ENCODE assay signal across 8 cellular contexts in the genomic region with DNA sequence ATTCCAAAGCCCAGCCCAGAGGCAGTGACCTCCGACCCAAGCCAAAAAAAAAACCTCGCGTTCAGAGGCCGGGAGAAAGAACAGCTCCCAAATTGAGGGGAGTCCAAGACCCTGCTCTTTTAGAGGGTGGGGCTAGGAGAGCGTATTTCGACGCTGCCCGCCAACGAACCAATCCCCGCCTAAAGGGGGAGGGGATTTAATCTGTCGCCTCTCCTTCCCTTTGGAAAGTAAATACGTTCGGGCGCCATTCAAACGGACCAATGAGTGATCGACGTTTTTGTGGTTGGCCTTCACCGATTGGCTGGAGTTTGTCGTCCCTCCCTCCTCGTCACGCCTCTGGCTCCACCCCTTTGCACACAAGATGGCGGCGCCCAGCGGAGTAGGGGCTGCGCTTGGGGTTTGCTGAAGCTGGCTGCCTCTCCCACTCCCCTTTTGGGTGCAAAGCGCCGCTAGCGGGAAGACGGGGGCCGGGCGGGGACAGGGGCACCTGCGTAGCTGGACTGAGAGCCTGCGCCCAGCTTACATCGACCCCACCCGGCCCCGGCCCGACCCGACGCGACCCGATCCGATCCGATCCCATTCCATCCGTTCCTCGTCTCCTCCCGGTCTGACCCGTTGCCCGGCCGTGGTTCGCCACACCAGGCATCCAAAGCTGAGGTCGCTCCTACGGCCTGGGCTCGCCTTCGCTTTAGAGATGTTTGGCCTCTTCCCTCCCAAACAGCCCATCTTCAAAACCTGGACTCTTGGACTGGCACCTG. TPM values are rescaled to one million over a fixed set of nuclear protein-coding genes. Genes with fewer than 3 reads are reported as not detected.
A peak's percentile ranks its signal among the peaks of the same experiment; 100 is the strongest.
DNase-seq lines count a peak whose midpoint lies in the region; ATAC-seq and TF ChIP-seq lines count a peak whose summit lies in the region.

A gene (plus strand): TSS at position 355 of the 758 bp plus-strand sequence. CDS start 596 bp downstream, outside the sequence.

- peak within 1 kb of the TSS; percentile 98 for H3K4me3 Mint-ChIP-seq in activated naive CD4-positive, alpha-beta T cell treated with anti-CD3 and anti-CD28 coated beads, Interleukin-2, amount 50 U/mL, for 24 hours

- peaks cover 3% of the 10 kb centered on the region for H3K36me3 Mint-ChIP-seq in activated naive CD4-positive, alpha-beta T cell treated with anti-CD3 and anti-CD28 coated beads, Interleukin-2, amount 50 U/mL, for 24 hours

- DNase-seq in GM04504 (ENCODE audit: low read depth) (peak; percentile 96), NCI-H1048 (lab: John Stamatoyannopoulos, UW) (peak; percentile 96), SK-N-SH (peak; percentile 97), globus pallidus (ENCODE audit: low spot score) (peak; percentile 99), nucleus accumbens (lab: John Stamatoyannopoulos, UW) (peak; percentile 67 to 99 (median 94)), suprapubic skin (ENCODE audit: low spot score in 2 of 2) (peak; percentile 98)

- peak within 1 kb of the TSS; percentile 98 for H3K27ac Mint-ChIP-seq in activated naive CD4-positive, alpha-beta T cell treated with anti-CD3 and anti-CD28 coated beads, Interleukin-2, amount 50 U/mL, for 24 hours

- WGBS in SK-N-SH (ENCODE audit: low lambda C conversion rate): 2% methylated on average over 35 of the region's 54 CpGs
- under 1% methylated on average over 50 of the region's 54 CpGs for WGBS in suprapubic skin

- POLR2A ChIA-PET in SK-N-SH (lab: Yijun Ruan, JAX): no interaction called here

- TF ChIP-seq EP300 in SK-N-SH (IDR thresholded peaks at IDR 0.05; ENCODE audit: borderline replicate concordance in 1 of 2, low read depth in 1 of 2, low read length in 1 of 2) (no peak), suprapubic skin (IDR thresholded peaks at IDR 0.05) (no peak)

- H3K4me1 ChIP-seq in SK-N-SH (ENCODE audit: control insufficient read depth in 1 of 2, insufficient read depth in 2 of 2, low read depth in 1 of 2, low read length in 1 of 2) (peaks cover 16 to 37% of the 10 kb centered on the region in 2 experiments; a peak in 3 of 4 replicates), suprapubic skin (peaks cover 32% of the 10 kb centered on the region)

- CTCF ChIA-PET in SK-N-SH (lab: Yijun Ruan, JAX): interaction anchor here (1.5 to 5.2 kb wide), 4 partner anchors 12 to 128 kb away, joined by 7 to 45 read pairs (median 9); a partner anchor contains a TSS

- H3K4me1 Mint-ChIP-seq in activated naive CD4-positive, alpha-beta T cell treated with anti-CD3 and anti-CD28 coated beads, Interleukin-2, amount 50 U/mL, for 24 hours: peaks cover 54% of the 10 kb centered on the region

- H3K27me3 ChIP-seq in SK-N-SH (ENCODE audit: insufficient read depth) (no peaks in the 10 kb centered on the region), suprapubic skin (peaks cover under 1% of the 10 kb centered on the region)

- H3K36me3 ChIP-seq in SK-N-SH (replicated peaks in 1 of 2; ENCODE audit: control insufficient read depth in 1 of 2, insufficient read depth in 2 of 2, low read length in 1 of 2) (peaks cover 0 to 12% of the 10 kb centered on the region in 2 experiments), suprapubic skin (peaks cover 8% of the 10 kb centered on the region)

- no peaks in the 10 kb centered on the region for H3K9me3 Mint-ChIP-seq in activated naive CD4-positive, alpha-beta T cell treated with anti-CD3 and anti-CD28 coated beads, Interleukin-2, amount 50 U/mL, for 24 hours

- peak; percentile 49 to 50 for TF ChIP-seq POLR2A in suprapubic skin (IDR thresholded peaks at IDR 0.05)

- no peaks in the 10 kb centered on the region for H3K9me2 ChIP-seq in SK-N-SH

- peak within 1 kb of the TSS; percentile 48 to 76 for H3K27ac ChIP-seq in SK-N-SH (ENCODE audit: low read depth in 2 of 2, low read length in 1 of 2)
- H3K27ac ChIP-seq in suprapubic skin: peak within 1 kb of the TSS; percentile 83

- H3K27me3 Mint-ChIP-seq in activated naive CD4-positive, alpha-beta T cell treated with anti-CD3 and anti-CD28 coated beads, Interleukin-2, amount 50 U/mL, for 24 hours: peaks cover 3% of the 10 kb centered on the region

- H3K9me3 ChIP-seq in SK-N-SH (no peaks in the 10 kb centered on the region), suprapubic skin (no peaks in the 10 kb centered on the region)

- TF ChIP-seq CTCF in SK-N-SH (IDR thresholded peaks at IDR 0.05): no peak
- TF ChIP-seq CTCF in suprapubic skin (IDR thresholded peaks at IDR 0.05): no peak

- no peaks in the 10 kb centered on the region for H4K20me1 ChIP-seq in SK-N-SH (ENCODE audit: insufficient read depth)

- H3K4me3 ChIP-seq in SK-N-SH (ENCODE audit: low read depth in 2 of 2, low read length in 1 of 2) (peak within 1 kb of the TSS; percentile 84 to 96), suprapubic skin (peak within 1 kb of the TSS; percentile 97)

- peak; percentile 91 for ATAC-seq in HG02571 (IDR thresholded peaks at IDR 0.05; ENCODE audit: unreplicated experiment)

- peak within 1 kb of the TSS; percentile 73 for H3K9ac ChIP-seq in SK-N-SH

- peak within 1 kb of the TSS; percentile 76 for H2AFZ ChIP-seq in SK-N-SH (ENCODE audit: low read depth)

- H3K79me2 ChIP-seq in SK-N-SH (ENCODE audit: insufficient read depth): peaks cover 31% of the 10 kb centered on the region

- H3K4me2 ChIP-seq in SK-N-SH: peak within 1 kb of the TSS; percentile 95

- no peak for TF ChIP-seq RAD21 in SK-N-SH (IDR thresholded peaks at IDR 0.05; ENCODE audit: low read length)

- peaks cover 6% of the 10 kb centered on the region for H3F3A ChIP-seq in SK-N-SH (replicated peaks; ENCODE audit: insufficient read depth)

TF ChIP-seq in SK-N-SH, 30 proteins besides CTCF, POLR2A, EP300 and RAD21 (continues in another document):
- TF ChIP-seq EZH2phosphoT487 (IDR thresholded peaks at IDR 0.05; ENCODE audit: borderline replicate concordance, low read depth) (no peak), RXRA (IDR thresholded peaks at IDR 0.05; ENCODE audit: borderline replicate concordance, low read depth) (no peak), GABPA (IDR thresholded peaks at IDR 0.05; ENCODE audit: low read depth) (no peak), FOXM1 (IDR thresholded peaks at IDR 0.05; ENCODE audit: low read depth) (peak; percentile 100), JUND (IDR thresholded peaks at IDR 0.05) (no peak), ELF1 (IDR thresholded peaks at IDR 0.05) (no peak), SMC3 (IDR thresholded peaks at IDR 0.05; ENCODE audit: low read depth, low read length) (no peak), FOXJ3 (CRISPR knock-in tag; IDR thresholded peaks at IDR 0.05) (no peak), GATA2 (CRISPR knock-in tag; IDR thresholded peaks at IDR 0.05) (no peak), TCF12 (IDR thresholded peaks at IDR 0.05) (no peak), RFX5 (IDR thresholded peaks at IDR 0.05; ENCODE audit: low read length) (peak; percentile 81), POLR2AphosphoS5 (IDR thresholded peaks at IDR 0.05; ENCODE audit: low read depth, low read length) (peak; percentile 75; the same call in 1 of the 2 replicates), TEAD4 (IDR thresholded peaks at IDR 0.05; ENCODE audit: borderline replicate concordance, insufficient read depth) (no peak), MEF2A (IDR thresholded peaks at IDR 0.05; ENCODE audit: borderline replicate concordance, low read depth) (no peak), RCOR1 (IDR thresholded peaks at IDR 0.05; ENCODE audit: low read length) (no peak), CHD2 (IDR thresholded peaks at IDR 0.05; ENCODE audit: low read length, partially characterized antibody) (peak; percentile 83), TAF1 (IDR thresholded peaks at IDR 0.05; ENCODE audit: borderline replicate concordance, low read depth, low read length) (peak; percentile 87)
- TF ChIP-seq, protein P1, sequence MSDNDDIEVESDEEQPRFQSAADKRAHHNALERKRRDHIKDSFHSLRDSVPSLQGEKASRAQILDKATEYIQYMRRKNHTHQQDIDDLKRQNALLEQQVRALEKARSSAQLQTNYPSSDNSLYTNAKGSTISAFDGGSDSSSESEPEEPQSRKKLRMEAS (IDR thresholded peaks at IDR 0.05; ENCODE audit: low read depth): 0 out of 2 replicates have a peak, but pooled peaks have one; percentile 24
- TF ChIP-seq, protein P2, sequence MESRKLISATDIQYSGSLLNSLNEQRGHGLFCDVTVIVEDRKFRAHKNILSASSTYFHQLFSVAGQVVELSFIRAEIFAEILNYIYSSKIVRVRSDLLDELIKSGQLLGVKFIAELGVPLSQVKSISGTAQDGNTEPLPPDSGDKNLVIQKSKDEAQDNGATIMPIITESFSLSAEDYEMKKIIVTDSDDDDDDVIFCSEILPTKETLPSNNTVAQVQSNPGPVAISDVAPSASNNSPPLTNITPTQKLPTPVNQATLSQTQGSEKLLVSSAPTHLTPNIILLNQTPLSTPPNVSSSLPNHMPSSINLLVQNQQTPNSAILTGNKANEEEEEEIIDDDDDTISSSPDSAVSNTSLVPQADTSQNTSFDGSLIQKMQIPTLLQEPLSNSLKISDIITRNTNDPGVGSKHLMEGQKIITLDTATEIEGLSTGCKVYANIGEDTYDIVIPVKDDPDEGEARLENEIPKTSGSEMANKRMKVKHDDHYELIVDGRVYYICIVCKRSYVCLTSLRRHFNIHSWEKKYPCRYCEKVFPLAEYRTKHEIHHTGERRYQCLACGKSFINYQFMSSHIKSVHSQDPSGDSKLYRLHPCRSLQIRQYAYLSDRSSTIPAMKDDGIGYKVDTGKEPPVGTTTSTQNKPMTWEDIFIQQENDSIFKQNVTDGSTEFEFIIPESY (IDR thresholded peaks at IDR 0.05; ENCODE audit: borderline replicate concordance, low read depth): no peak
- TF ChIP-seq, protein P3, sequence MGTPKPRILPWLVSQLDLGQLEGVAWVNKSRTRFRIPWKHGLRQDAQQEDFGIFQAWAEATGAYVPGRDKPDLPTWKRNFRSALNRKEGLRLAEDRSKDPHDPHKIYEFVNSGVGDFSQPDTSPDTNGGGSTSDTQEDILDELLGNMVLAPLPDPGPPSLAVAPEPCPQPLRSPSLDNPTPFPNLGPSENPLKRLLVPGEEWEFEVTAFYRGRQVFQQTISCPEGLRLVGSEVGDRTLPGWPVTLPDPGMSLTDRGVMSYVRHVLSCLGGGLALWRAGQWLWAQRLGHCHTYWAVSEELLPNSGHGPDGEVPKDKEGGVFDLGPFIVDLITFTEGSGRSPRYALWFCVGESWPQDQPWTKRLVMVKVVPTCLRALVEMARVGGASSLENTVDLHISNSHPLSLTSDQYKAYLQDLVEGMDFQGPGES (IDR thresholded peaks at IDR 0.05; ENCODE audit: low read depth, low read length): peak; percentile 69; the same call in 1 of the 2 replicates

RNA-seq across cellular contexts. Expression of the gene that starts here (rescaled TPM):
- polyA plus RNA-seq in SK-N-SH (2012; rRNA removed): 26.6 and 31.9 TPM in 2 replicates
- polyA plus RNA-seq in SK-N-SH (2012; cell fraction: cytosol; rRNA removed): 14.5 and 21.8 TPM in 2 replicates
- 10.4 and 12.2 TPM in 2 replicates for polyA plus RNA-seq in SK-N-SH (2012; cell fraction: nucleus; rRNA removed)
- 10 to 100 TPM; 13.3 to 21.4 (median 15.4) TPM for total RNA-seq in suprapubic skin

Comparison
In these comparisons a context has a peak if more than half of its experiments do, and no peak if none do; other contexts are left out.
1. Peak in every context shown above with its lines: DNase-seq, ATAC-seq, H3K4me3 ChIP-seq and H3K27ac ChIP-seq.